Comparison of ENCODE assay signal across 8 cellular contexts in genomic region chr2:96739633-96740428, GRCh38. TPM values are rescaled to one million over a fixed set of nuclear protein-coding genes. Genes with fewer than 3 reads are reported as not detected.
A peak's percentile ranks its signal among the peaks of the same experiment; 100 is the strongest.
DNase-seq lines count a peak whose midpoint lies in the region; ATAC-seq, FAIRE-seq and TF ChIP-seq lines count a peak whose summit lies in the region.

LMAN2L (minus strand) TSS chr2:96740064; CDS start chr2:96740040, 24 bp downstream.

- FAIRE-seq in bronchial epithelial cell (lab: Jason Lieb, UNC) (no peak), small intestine (lab: Jason Lieb, UNC) (peak; percentile 67)

- peaks cover 10% of the 10 kb centered on the region for H3K4me1 ChIP-seq in ACC112 (ENCODE audit: control insufficient read depth, insufficient read depth, low read length, unreplicated experiment)
- H3K4me1 ChIP-seq in small intestine (ENCODE audit: control insufficient read depth in 2 of 2, insufficient read depth in 1 of 2, low read depth in 1 of 2, low read length in 1 of 2) = peaks cover 0 to 12% of the 10 kb centered on the region in 2 donors

- TF ChIP-seq CTCF in WERI-Rb-1 (IDR thresholded peaks at IDR 0.05; ENCODE audit: low read depth, low read length) (0 out of 2 replicates have a peak, but pooled peaks have one; percentile 13), bronchial epithelial cell (IDR thresholded peaks at IDR 0.05; ENCODE audit: insufficient read depth, low read length, severe bottlenecking) (peak; percentile 25)

- H3K27me3 ChIP-seq in ACC112 (ENCODE audit: insufficient read depth, low read length) (no peaks in the 10 kb centered on the region), WERI-Rb-1 (ENCODE audit: insufficient read depth, low read depth, severe bottlenecking) (no peaks in the 10 kb centered on the region), bronchial epithelial cell (ENCODE audit: control insufficient read depth, insufficient read depth, low read length) (no peaks in the 10 kb centered on the region), small intestine (ENCODE audit: control insufficient read depth in 2 of 2, insufficient read depth in 2 of 2, low read length in 2 of 2) (no peaks in the 10 kb centered on the region)

- 0 to 1% (median 0%) methylated on average over 37 to 43 of the region's 43 CpGs for WGBS in small intestine, 3 donors

- H3K27ac ChIP-seq in ACC112 (ENCODE audit: low read depth, low read length) (peak within 1 kb of the TSS; percentile 12; the same call in 1 of the 2 replicates), WERI-Rb-1 (peak within 1 kb of the TSS; percentile 70), small intestine (ENCODE audit: low read depth in 1 of 2, low read length in 1 of 2) (peak within 1 kb of the TSS; percentile 22 to 66)

- H3K79me2 ChIP-seq in ACC112 (ENCODE audit: control insufficient read depth, insufficient read depth, low read length, unreplicated experiment) = peaks cover 29% of the 10 kb centered on the region

- H3K4me3 ChIP-seq in ACC112 (ENCODE audit: low read depth, low read length) (peak within 1 kb of the TSS; percentile 98), WERI-Rb-1 (ENCODE audit: low read depth, low read length) (peak within 1 kb of the TSS; percentile 78), bronchial epithelial cell (ENCODE audit: low read depth, low read length) (peak within 1 kb of the TSS; percentile 94), small intestine (ENCODE audit: low read depth in 1 of 2, low read length in 2 of 2) (peak within 1 kb of the TSS; percentile 77 to 81)

- ATAC-seq in GM18870 (IDR thresholded peaks at IDR 0.05; ENCODE audit: unreplicated experiment) = peak; percentile 98
- peak; percentile 99 for ATAC-seq in HG03135 (IDR thresholded peaks at IDR 0.05; ENCODE audit: unreplicated experiment)

- H3K36me3 ChIP-seq in ACC112 (ENCODE audit: insufficient read depth, low read length) (no peaks in the 10 kb centered on the region; the same call in 1 of the 2 replicates), WERI-Rb-1 (peaks cover 15% of the 10 kb centered on the region), bronchial epithelial cell (ENCODE audit: control insufficient read depth, insufficient read depth, low read length) (peaks cover 3% of the 10 kb centered on the region), small intestine (ENCODE audit: control insufficient read depth in 2 of 2, insufficient read depth in 2 of 2, low read length in 2 of 2) (no peaks in the 10 kb centered on the region)

- H2AFZ ChIP-seq in ACC112 (ENCODE audit: low read length, unreplicated experiment) = peak within 1 kb of the TSS; percentile 94

- peak; percentile 95 for DNase-seq in NCI-H2196 treated with DMSO at 0.1 percent for 48 hours (lab: John Stamatoyannopoulos, UW; ENCODE audit: unreplicated experiment)
- DNase-seq in WERI-Rb-1 = peak; percentile 98
- peak; percentile 91 for DNase-seq in bronchial epithelial cell (ENCODE audit: low read depth)
- peak; percentile 98 for DNase-seq in iPS-NIHi11 (ENCODE audit: low spot score)
- DNase-seq in small intestine = peak; percentile 99

- no peaks in the 10 kb centered on the region for H3K9me3 ChIP-seq in WERI-Rb-1 (ENCODE audit: severe bottlenecking)
- no peaks in the 10 kb centered on the region for H3K9me3 ChIP-seq in small intestine (ENCODE audit: control insufficient read depth, low read depth)

RNA-seq across cellular contexts. Expression of gene LMAN2L, which starts in this region (rescaled TPM):
- 15.3 and 18.9 TPM in 2 replicates for total RNA-seq in bronchial epithelial cell
- polyA plus RNA-seq in small intestine = 10 to 100 TPM in 1 of 3 donors, 1 to 10 TPM in 2; 3.5 to 12.6 (median 4.0) TPM

Comparison
In these comparisons a context has a peak if more than half of its experiments do, and no peak if none do; other contexts are left out.
1. Peak in every context shown above with its lines: DNase-seq, ATAC-seq, H3K4me3 ChIP-seq and H3K27ac ChIP-seq.
2. H3K27ac ChIP-seq: peak in every context shown above with its lines; median percentile 70 in WERI-Rb-1; 44 in small intestine; 12 in ACC112.